In genomic region chr2:239369631-239370161, GRCh38 we compare ENCODE assay signal across 1 cellular context.
TF ChIP-seq lines count a peak whose summit lies in the region.

No MANE protein-coding gene starts in this region.

TF ChIP-seq in GM12878, 131 proteins besides CTCF, POLR2A, EP300 and RAD21 (continued from another document and continues in another):
- TF ChIP-seq, protein P1, sequence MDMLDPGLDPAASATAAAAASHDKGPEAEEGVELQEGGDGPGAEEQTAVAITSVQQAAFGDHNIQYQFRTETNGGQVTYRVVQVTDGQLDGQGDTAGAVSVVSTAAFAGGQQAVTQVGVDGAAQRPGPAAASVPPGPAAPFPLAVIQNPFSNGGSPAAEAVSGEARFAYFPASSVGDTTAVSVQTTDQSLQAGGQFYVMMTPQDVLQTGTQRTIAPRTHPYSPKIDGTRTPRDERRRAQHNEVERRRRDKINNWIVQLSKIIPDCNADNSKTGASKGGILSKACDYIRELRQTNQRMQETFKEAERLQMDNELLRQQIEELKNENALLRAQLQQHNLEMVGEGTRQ (IDR thresholded peaks at IDR 0.05; ENCODE audit: borderline replicate concordance, low read depth, low read length): no peak
- TF ChIP-seq MTA3 (IDR thresholded peaks at IDR 0.05; ENCODE audit: borderline replicate concordance, low read length) (peak; percentile 62; the same call in 1 of the 2 replicates), NFXL1 (IDR thresholded peaks at IDR 0.05; ENCODE audit: borderline replicate concordance) (no peak), IRF3 (IDR thresholded peaks at IDR 0.05) (no peak), TARDBP (IDR thresholded peaks at IDR 0.05; ENCODE audit: borderline replicate concordance) (peak; percentile 15; the same call in 1 of the 2 replicates), GATAD2B (conservative IDR thresholded peaks at IDR 0.05; ENCODE audit: low read depth) (0 out of 2 replicates have a peak, but pooled peaks have one; percentile 56), CREB1 (IDR thresholded peaks at IDR 0.05; ENCODE audit: low read depth) (peak; percentile 90), SPI1 (IDR thresholded peaks at IDR 0.05; ENCODE audit: borderline replicate concordance, insufficient read depth, low read depth, low read length) (peak; percentile 63; the same call in 1 of the 2 replicates), MAX (IDR thresholded peaks at IDR 0.05; ENCODE audit: low read depth, low read length) (peak; percentile 17; the same call in 1 of the 2 replicates), IKZF1 (conservative IDR thresholded peaks at IDR 0.05) (peak; percentile 91), PAX5 (IDR thresholded peaks at IDR 0.05; ENCODE audit: borderline replicate concordance, low read depth, low read length) (peak; percentile 70; the same call in 1 of the 2 replicates), BMI1 (IDR thresholded peaks at IDR 0.05; ENCODE audit: borderline replicate concordance) (no peak), RFX5 (IDR thresholded peaks at IDR 0.05; ENCODE audit: low read depth, low read length) (no peak), SP1 (IDR thresholded peaks at IDR 0.05; ENCODE audit: low read depth, low read length) (peak; percentile 21), PRDM15 (CRISPR knock-in tag; IDR thresholded peaks at IDR 0.05) (no peak), BCL11A (IDR thresholded peaks at IDR 0.05; ENCODE audit: low read depth, low read length) (no peak)
- TF ChIP-seq, protein P2, sequence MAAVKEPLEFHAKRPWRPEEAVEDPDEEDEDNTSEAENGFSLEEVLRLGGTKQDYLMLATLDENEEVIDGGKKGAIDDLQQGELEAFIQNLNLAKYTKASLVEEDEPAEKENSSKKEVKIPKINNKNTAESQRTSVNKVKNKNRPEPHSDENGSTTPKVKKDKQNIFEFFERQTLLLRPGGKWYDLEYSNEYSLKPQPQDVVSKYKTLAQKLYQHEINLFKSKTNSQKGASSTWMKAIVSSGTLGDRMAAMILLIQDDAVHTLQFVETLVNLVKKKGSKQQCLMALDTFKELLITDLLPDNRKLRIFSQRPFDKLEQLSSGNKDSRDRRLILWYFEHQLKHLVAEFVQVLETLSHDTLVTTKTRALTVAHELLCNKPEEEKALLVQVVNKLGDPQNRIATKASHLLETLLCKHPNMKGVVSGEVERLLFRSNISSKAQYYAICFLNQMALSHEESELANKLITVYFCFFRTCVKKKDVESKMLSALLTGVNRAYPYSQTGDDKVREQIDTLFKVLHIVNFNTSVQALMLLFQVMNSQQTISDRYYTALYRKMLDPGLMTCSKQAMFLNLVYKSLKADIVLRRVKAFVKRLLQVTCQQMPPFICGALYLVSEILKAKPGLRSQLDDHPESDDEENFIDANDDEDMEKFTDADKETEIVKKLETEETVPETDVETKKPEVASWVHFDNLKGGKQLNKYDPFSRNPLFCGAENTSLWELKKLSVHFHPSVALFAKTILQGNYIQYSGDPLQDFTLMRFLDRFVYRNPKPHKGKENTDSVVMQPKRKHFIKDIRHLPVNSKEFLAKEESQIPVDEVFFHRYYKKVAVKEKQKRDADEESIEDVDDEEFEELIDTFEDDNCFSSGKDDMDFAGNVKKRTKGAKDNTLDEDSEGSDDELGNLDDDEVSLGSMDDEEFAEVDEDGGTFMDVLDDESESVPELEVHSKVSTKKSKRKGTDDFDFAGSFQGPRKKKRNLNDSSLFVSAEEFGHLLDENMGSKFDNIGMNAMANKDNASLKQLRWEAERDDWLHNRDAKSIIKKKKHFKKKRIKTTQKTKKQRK (IDR thresholded peaks at IDR 0.05; ENCODE audit: low read depth, low read length): no peak
- TF ChIP-seq, protein P3, sequence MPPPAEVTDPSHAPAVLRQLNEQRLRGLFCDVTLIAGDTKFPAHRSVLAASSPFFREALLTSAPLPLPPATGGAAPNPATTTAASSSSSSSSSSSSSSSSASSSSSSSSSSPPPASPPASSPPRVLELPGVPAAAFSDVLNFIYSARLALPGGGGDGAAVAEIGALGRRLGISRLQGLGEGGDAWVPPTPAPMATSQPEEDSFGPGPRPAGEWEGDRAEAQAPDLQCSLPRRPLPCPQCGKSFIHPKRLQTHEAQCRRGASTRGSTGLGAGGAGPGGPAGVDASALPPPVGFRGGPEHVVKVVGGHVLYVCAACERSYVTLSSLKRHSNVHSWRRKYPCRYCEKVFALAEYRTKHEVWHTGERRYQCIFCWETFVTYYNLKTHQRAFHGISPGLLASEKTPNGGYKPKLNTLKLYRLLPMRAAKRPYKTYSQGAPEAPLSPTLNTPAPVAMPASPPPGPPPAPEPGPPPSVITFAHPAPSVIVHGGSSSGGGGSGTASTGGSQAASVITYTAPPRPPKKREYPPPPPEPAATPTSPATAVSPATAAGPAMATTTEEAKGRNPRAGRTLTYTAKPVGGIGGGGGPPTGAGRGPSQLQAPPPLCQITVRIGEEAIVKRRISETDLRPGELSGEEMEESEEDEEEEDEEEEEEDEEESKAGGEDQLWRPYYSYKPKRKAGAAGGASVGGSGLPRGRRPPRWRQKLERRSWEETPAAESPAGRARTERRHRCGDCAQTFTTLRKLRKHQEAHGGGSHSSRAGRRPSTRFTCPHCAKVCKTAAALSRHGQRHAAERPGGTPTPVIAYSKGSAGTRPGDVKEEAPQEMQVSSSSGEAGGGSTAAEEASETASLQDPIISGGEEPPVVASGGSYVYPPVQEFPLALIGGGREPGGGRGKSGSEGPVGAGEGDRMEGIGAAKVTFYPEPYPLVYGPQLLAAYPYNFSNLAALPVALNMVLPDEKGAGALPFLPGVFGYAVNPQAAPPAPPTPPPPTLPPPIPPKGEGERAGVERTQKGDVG (CRISPR knock-in tag; IDR thresholded peaks at IDR 0.05): no peak
- TF ChIP-seq, protein P4, sequence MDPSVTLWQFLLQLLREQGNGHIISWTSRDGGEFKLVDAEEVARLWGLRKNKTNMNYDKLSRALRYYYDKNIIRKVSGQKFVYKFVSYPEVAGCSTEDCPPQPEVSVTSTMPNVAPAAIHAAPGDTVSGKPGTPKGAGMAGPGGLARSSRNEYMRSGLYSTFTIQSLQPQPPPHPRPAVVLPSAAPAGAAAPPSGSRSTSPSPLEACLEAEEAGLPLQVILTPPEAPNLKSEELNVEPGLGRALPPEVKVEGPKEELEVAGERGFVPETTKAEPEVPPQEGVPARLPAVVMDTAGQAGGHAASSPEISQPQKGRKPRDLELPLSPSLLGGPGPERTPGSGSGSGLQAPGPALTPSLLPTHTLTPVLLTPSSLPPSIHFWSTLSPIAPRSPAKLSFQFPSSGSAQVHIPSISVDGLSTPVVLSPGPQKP (IDR thresholded peaks at IDR 0.05; ENCODE audit: low read depth, low read length): 0 out of 2 replicates have a peak, but pooled peaks have one; percentile 23
- TF ChIP-seq, protein P5, sequence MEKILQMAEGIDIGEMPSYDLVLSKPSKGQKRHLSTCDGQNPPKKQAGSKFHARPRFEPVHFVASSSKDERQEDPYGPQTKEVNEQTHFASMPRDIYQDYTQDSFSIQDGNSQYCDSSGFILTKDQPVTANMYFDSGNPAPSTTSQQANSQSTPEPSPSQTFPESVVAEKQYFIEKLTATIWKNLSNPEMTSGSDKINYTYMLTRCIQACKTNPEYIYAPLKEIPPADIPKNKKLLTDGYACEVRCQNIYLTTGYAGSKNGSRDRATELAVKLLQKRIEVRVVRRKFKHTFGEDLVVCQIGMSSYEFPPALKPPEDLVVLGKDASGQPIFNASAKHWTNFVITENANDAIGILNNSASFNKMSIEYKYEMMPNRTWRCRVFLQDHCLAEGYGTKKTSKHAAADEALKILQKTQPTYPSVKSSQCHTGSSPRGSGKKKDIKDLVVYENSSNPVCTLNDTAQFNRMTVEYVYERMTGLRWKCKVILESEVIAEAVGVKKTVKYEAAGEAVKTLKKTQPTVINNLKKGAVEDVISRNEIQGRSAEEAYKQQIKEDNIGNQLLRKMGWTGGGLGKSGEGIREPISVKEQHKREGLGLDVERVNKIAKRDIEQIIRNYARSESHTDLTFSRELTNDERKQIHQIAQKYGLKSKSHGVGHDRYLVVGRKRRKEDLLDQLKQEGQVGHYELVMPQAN (conservative IDR thresholded peaks at IDR 0.05): no peak
- TF ChIP-seq, protein P6, sequence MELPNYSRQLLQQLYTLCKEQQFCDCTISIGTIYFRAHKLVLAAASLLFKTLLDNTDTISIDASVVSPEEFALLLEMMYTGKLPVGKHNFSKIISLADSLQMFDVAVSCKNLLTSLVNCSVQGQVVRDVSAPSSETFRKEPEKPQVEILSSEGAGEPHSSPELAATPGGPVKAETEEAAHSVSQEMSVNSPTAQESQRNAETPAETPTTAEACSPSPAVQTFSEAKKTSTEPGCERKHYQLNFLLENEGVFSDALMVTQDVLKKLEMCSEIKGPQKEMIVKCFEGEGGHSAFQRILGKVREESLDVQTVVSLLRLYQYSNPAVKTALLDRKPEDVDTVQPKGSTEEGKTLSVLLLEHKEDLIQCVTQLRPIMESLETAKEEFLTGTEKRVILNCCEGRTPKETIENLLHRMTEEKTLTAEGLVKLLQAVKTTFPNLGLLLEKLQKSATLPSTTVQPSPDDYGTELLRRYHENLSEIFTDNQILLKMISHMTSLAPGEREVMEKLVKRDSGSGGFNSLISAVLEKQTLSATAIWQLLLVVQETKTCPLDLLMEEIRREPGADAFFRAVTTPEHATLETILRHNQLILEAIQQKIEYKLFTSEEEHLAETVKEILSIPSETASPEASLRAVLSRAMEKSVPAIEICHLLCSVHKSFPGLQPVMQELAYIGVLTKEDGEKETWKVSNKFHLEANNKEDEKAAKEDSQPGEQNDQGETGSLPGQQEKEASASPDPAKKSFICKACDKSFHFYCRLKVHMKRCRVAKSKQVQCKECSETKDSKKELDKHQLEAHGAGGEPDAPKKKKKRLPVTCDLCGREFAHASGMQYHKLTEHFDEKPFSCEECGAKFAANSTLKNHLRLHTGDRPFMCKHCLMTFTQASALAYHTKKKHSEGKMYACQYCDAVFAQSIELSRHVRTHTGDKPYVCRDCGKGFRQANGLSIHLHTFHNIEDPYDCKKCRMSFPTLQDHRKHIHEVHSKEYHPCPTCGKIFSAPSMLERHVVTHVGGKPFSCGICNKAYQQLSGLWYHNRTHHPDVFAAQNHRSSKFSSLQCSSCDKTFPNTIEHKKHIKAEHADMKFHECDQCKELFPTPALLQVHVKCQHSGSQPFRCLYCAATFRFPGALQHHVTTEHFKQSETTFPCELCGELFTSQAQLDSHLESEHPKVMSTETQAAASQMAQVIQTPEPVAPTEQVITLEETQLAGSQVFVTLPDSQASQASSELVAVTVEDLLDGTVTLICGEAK (IDR thresholded peaks at IDR 0.05; ENCODE audit: borderline replicate concordance): peak; percentile 51; the same call in 1 of the 2 replicates
- TF ChIP-seq, protein P7, sequence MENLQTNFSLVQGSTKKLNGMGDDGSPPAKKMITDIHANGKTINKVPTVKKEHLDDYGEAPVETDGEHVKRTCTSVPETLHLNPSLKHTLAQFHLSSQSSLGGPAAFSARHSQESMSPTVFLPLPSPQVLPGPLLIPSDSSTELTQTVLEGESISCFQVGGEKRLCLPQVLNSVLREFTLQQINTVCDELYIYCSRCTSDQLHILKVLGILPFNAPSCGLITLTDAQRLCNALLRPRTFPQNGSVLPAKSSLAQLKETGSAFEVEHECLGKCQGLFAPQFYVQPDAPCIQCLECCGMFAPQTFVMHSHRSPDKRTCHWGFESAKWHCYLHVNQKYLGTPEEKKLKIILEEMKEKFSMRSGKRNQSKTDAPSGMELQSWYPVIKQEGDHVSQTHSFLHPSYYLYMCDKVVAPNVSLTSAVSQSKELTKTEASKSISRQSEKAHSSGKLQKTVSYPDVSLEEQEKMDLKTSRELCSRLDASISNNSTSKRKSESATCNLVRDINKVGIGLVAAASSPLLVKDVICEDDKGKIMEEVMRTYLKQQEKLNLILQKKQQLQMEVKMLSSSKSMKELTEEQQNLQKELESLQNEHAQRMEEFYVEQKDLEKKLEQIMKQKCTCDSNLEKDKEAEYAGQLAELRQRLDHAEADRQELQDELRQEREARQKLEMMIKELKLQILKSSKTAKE (IDR thresholded peaks at IDR 0.05; ENCODE audit: low read depth, poor library complexity, severe bottlenecking): no peak
- TF ChIP-seq, protein P8, sequence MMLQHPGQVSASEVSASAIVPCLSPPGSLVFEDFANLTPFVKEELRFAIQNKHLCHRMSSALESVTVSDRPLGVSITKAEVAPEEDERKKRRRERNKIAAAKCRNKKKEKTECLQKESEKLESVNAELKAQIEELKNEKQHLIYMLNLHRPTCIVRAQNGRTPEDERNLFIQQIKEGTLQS (IDR thresholded peaks at IDR 0.05; ENCODE audit: borderline replicate concordance, extremely low read depth, low read depth, low read length): no peak
- TF ChIP-seq, protein P9, sequence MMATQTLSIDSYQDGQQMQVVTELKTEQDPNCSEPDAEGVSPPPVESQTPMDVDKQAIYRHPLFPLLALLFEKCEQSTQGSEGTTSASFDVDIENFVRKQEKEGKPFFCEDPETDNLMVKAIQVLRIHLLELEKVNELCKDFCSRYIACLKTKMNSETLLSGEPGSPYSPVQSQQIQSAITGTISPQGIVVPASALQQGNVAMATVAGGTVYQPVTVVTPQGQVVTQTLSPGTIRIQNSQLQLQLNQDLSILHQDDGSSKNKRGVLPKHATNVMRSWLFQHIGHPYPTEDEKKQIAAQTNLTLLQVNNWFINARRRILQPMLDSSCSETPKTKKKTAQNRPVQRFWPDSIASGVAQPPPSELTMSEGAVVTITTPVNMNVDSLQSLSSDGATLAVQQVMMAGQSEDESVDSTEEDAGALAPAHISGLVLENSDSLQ (IDR thresholded peaks at IDR 0.05): 0 out of 2 replicates have a peak, but pooled peaks have one; percentile 20
